ENCODE assay signal across 13 cellular contexts in the genomic region with DNA sequence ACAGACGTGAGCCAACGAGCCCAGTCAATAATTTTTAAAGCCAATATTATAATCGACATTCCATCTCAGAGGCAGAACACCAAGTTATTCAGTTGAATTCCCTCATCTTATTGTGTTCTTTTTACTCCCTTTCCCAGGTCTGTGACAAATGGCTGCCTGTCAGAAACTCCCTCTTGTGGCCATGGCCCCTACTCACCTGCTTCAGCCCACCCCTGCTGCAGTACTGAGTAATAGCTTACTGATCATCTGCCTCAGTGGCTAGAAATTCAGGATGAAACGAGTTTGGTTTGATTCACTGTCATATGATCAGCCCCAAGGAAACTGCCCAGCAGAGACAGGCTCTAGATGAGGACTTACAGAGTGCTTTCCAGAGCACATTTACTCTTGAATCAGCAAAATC. TPM values are rescaled to one million over a fixed set of nuclear protein-coding genes. Genes with fewer than 3 reads are reported as not detected.
DNase-seq lines count a peak whose midpoint lies in the region; ATAC-seq, FAIRE-seq and TF ChIP-seq lines count a peak whose summit lies in the region.
"Not testable (repeated sequence)": the region's sequence is repeated elsewhere in the genome, so short reads cannot be mapped to it uniquely, and the experiment has no call there.
"Had no signal": no experiment of that assay in that cellular context is flagged by ENCODE, and none has a peak within 500 bp of the region (broad histone marks: within the 10 kb centered on the region; RNA-seq: fewer than 3 reads in every experiment).

No MANE protein-coding gene starts in this region.

- BruUV-seq in HepG2 (replicated peaks; lab: Mats Ljungman, UMichigan) = not testable (repeated sequence)

- H3K27me3 Mint-ChIP-seq in GM23338 (ENCODE audit: insufficient read depth, low read depth, poor library complexity) = not testable (repeated sequence)

- intact Hi-C loops in HepG2 (cut with micrococcal nuclease; ENCODE audit: unreplicated experiment) = not testable (repeated sequence)

- not testable (repeated sequence) for TF ChIP-seq CTCF in GM23338 (conservative IDR thresholded peaks at IDR 0.05; ENCODE audit: low read depth in 2 of 2); RWPE2 (IDR thresholded peaks at IDR 0.05; ENCODE audit: poor library complexity, severe bottlenecking); H1 (IDR thresholded peaks at IDR 0.05; ENCODE audit: control extremely low read depth in 1 of 3, insufficient read depth in 1 of 3, low read depth in 1 of 3, low read length in 3 of 3); HepG2 (CRISPR knock-in tag; IDR thresholded peaks at IDR 0.05)

- H3K18ac ChIP-seq in H1 (ENCODE audit: extremely low read depth, low read length) = not testable (repeated sequence)

- H3K23ac ChIP-seq in H1 (ENCODE audit: insufficient read length) = not testable (repeated sequence)

- H3F3A ChIP-seq in GM23338 (replicated peaks; ENCODE audit: low read depth) = not testable (repeated sequence)

- not testable (repeated sequence) for H3K4me3 ChIP-seq in GM23338; RWPE2 (ENCODE audit: severe bottlenecking); H1 (ENCODE audit: extremely low read depth in 1 of 4, insufficient read depth in 2 of 4, low read depth in 3 of 4, low read length in 4 of 4); HepG2 (replicated peaks in 1 of 3; ENCODE audit: insufficient read depth in 1 of 3, low read depth in 2 of 3, low read length in 3 of 3)

- not testable (repeated sequence) for H3K27me3 ChIP-seq in GM23338 (ENCODE audit: insufficient read depth); RWPE2 (ENCODE audit: insufficient read depth, poor library complexity, severe bottlenecking); H1 (replicated peaks in 1 of 4; ENCODE audit: control insufficient read depth in 3 of 4, extremely low read depth in 1 of 4, insufficient read depth in 3 of 4, low read length in 3 of 4); HepG2 (ENCODE audit: control insufficient read depth in 1 of 2, insufficient read depth in 2 of 2, low read length in 2 of 2)

- H2BK5ac ChIP-seq in H1 (ENCODE audit: low read depth, low read length) = not testable (repeated sequence)

- CTCF ChIA-PET in H1 (lab: Charles Lee; ENCODE audit: partially characterized antibody); HepG2 (lab: Yijun Ruan, JAX; ENCODE audit: low intra/inter-chr PET ratio, low total read pairs): not testable (repeated sequence)

- not testable (repeated sequence) for H2BK12ac ChIP-seq in H1 (ENCODE audit: low read depth, low read length)

- H4K20me1 ChIP-seq in GM23338 (replicated peaks; ENCODE audit: insufficient read depth); H1 (replicated peaks in 1 of 2; ENCODE audit: control insufficient read depth in 1 of 2, insufficient read depth in 2 of 2, low read length in 2 of 2); HepG2 (ENCODE audit: insufficient read depth, low read length): not testable (repeated sequence)

- not testable (repeated sequence) for H2AFZ ChIP-seq in GM23338; H1 (ENCODE audit: low read length); HepG2 (ENCODE audit: low read length)

- not testable (repeated sequence) for H3K27ac Mint-ChIP-seq in GM23338

- in situ Hi-C loops in HepG2 (cut with HindIII; ENCODE audit: extremely low pct_ligation_motif_present, low pct_unique_long_range_greater_than_20kb) = not testable (repeated sequence)

- POLR2A ChIA-PET in H1 (lab: Charles Lee; ENCODE audit: partially characterized antibody); HepG2 (lab: Yijun Ruan, JAX): not testable (repeated sequence)

- not testable (repeated sequence) for H3K79me1 ChIP-seq in H1 (ENCODE audit: low read depth, low read length)

- FAIRE-seq in H1 (lab: Jason Lieb, UNC) = peak; percentile 65
- FAIRE-seq in HepG2 (lab: Jason Lieb, UNC) = not testable (repeated sequence)

- not testable (repeated sequence) for H4K91ac ChIP-seq in H1 (replicated peaks; ENCODE audit: insufficient read length, low read length)

- WGBS in H1 (ENCODE audit: extremely low coverage in 1 of 2, insufficient coverage in 1 of 2, insufficient read length in 1 of 2, insufficient replicate concordance in 2 of 2, low coverage in 1 of 2, low lambda C conversion rate in 2 of 2, missing lambda C conversion rate in 1 of 2), 2 experiments = no CpG with 5 or more reads among the region's 4 CpGs
- WGBS in HepG2 (ENCODE audit: low lambda C conversion rate) = no CpG with 5 or more reads among the region's 4 CpGs

- not testable (repeated sequence) for H3K56ac ChIP-seq in H1 (replicated peaks; ENCODE audit: insufficient read length, low read depth, low read length)

- H4K8ac ChIP-seq in H1 (ENCODE audit: extremely low read depth, insufficient read depth, low read length) = not testable (repeated sequence)

- not testable (repeated sequence) for TF ChIP-seq RAD21 in H1 (IDR thresholded peaks at IDR 0.05 in 1 of 2, conservative IDR thresholded peaks at IDR 0.05 in 1 of 2; ENCODE audit: low read depth in 2 of 2, low read length in 2 of 2); HepG2 (CRISPR knock-in tag; IDR thresholded peaks at IDR 0.05)

- TF ChIP-seq POLR2A in H1 (IDR thresholded peaks at IDR 0.05; ENCODE audit: control extremely low read depth in 1 of 2, low read depth in 2 of 2, low read length in 2 of 2); HepG2 (IDR thresholded peaks at IDR 0.05; ENCODE audit: insufficient read depth in 1 of 2, low read depth in 2 of 2, low read length in 2 of 2): not testable (repeated sequence)

- not testable (repeated sequence) for H3K4me2 ChIP-seq in GM23338; H1 (ENCODE audit: insufficient read depth in 1 of 2, low read depth in 2 of 2, low read length in 2 of 2); HepG2 (ENCODE audit: low read depth, low read length)

- H3K79me2 ChIP-seq in GM23338 (replicated peaks; ENCODE audit: insufficient read depth); H1 (ENCODE audit: control insufficient read depth in 1 of 2, insufficient read depth in 2 of 2, low read length in 2 of 2); HepG2 (ENCODE audit: insufficient read depth, low read length): not testable (repeated sequence)

- H3K36me3 Mint-ChIP-seq in GM23338 (ENCODE audit: low read depth) = not testable (repeated sequence)

- not testable (repeated sequence) for H3K9me2 ChIP-seq in GM23338 (ENCODE audit: insufficient read depth)

- H2BK120ac ChIP-seq in H1 (replicated peaks; ENCODE audit: low read depth, low read length) = not testable (repeated sequence)

- not testable (repeated sequence) for H2AK5ac ChIP-seq in H1 (ENCODE audit: low read depth, low read length)

- H3K14ac ChIP-seq in H1 (ENCODE audit: insufficient read length) = not testable (repeated sequence)

- DNase-seq in GM23338 (ENCODE audit: low spot score); RWPE2 (ENCODE audit: low spot score); H1 (ENCODE audit: low read depth in 1 of 2, low spot score in 2 of 2); HepG2 (ENCODE audit: low spot score): not testable (repeated sequence)

- H3K4me3 Mint-ChIP-seq in GM23338 = not testable (repeated sequence)

- H3K4me1 ChIP-seq in GM23338 (ENCODE audit: insufficient read depth); RWPE2 (ENCODE audit: insufficient read depth, poor library complexity, severe bottlenecking); H1 (replicated peaks in 1 of 4; ENCODE audit: control insufficient read depth in 3 of 4, insufficient read depth in 4 of 4, low read length in 3 of 4); HepG2 (ENCODE audit: insufficient read depth, low read length): not testable (repeated sequence)

- not testable (repeated sequence) for H3K9me3 ChIP-seq in RWPE2 (ENCODE audit: severe bottlenecking); H1 (ENCODE audit: insufficient read depth in 2 of 2, low read depth in 1 of 2, low read length in 1 of 2); HepG2 (ENCODE audit: low read length)

- H3K9me3 Mint-ChIP-seq in GM23338 = not testable (repeated sequence)

- not testable (repeated sequence) for H2BK15ac ChIP-seq in H1 (ENCODE audit: low read length)

- H3K4me1 Mint-ChIP-seq in GM23338 = not testable (repeated sequence)

- not testable (repeated sequence) for H2BK20ac ChIP-seq in H1 (ENCODE audit: low read length)

- not testable (repeated sequence) for H3K9ac ChIP-seq in H1 (replicated peaks in 1 of 4; ENCODE audit: extremely low read depth in 1 of 4, low read depth in 3 of 4, low read length in 3 of 4); HepG2 (ENCODE audit: insufficient read depth, low read depth, low read length)

- not testable (repeated sequence) for TF ChIP-seq EP300 in H1 (IDR thresholded peaks at IDR 0.05; ENCODE audit: borderline replicate concordance in 1 of 2, low read depth in 2 of 2, low read length in 2 of 2); HepG2 (IDR thresholded peaks at IDR 0.05; ENCODE audit: low read depth in 2 of 2, low read length in 2 of 2); HepG2 (CRISPR knock-in tag; IDR thresholded peaks at IDR 0.05; ENCODE audit: borderline replicate concordance)

- H3K36me3 ChIP-seq in GM23338 (ENCODE audit: insufficient read depth); RWPE2 (ENCODE audit: low read depth); H1 (ENCODE audit: control insufficient read depth in 2 of 4, insufficient read depth in 4 of 4, low read length in 3 of 4); HepG2 (replicated peaks in 1 of 2; ENCODE audit: control insufficient read depth in 1 of 2, insufficient read depth in 2 of 2, low read length in 2 of 2): not testable (repeated sequence)

- H3K4ac ChIP-seq in H1 (replicated peaks; ENCODE audit: insufficient read length, low read depth, low read length) = not testable (repeated sequence)

- peak; percentile 60; the same call in 2 of the 3 replicates for ATAC-seq in GM23338
- 0 out of 3 replicates have a peak, but pooled peaks have one; percentile 31 for ATAC-seq in RWPE2 (ENCODE audit: low read depth)
- ATAC-seq in HepG2 = peak; percentile 50; the same call in 1 of the 3 replicates

- H4K5ac ChIP-seq in H1 (ENCODE audit: insufficient read length, low read depth, low read length) = not testable (repeated sequence)

- not testable (repeated sequence) for H3K27ac ChIP-seq in GM23338 (ENCODE audit: low read depth); RWPE2 (ENCODE audit: poor library complexity, severe bottlenecking); H1 (ENCODE audit: low read depth, low read length); HepG2 (ENCODE audit: extremely low read length, insufficient read depth, low read length)

- H3K23me2 ChIP-seq in H1 (ENCODE audit: low read depth, low read length) = not testable (repeated sequence)

RNA-seq across cellular contexts. Expression of gene HSFY1, which starts 19.4 kb away (rescaled TPM):
- not detected in 2 replicates for total RNA-seq in GM23338 (2014; rRNA removed; shearing (Covaris generic))
- not detected in 2 replicates for polyA plus RNA-seq in GM23338 (2016; fragmentation: Nextera tagmentation; extraction: Ambion mirVana)
- total RNA-seq in H1 (2021; fragmentation: NEBNext Ultra II Directional; extraction: Animal tissue kit (Norgen Biotek cat#: 25700)) = not detected in 2 replicates
- not detected in 2 replicates for polyA plus RNA-seq in H1 (2011; rRNA removed)
- not detected for polyA plus RNA-seq in H1 (2011; cell fraction: cytosol; rRNA removed)
- polyA plus RNA-seq in H1 (2011; cell fraction: nucleus; rRNA removed) = not detected
- polyA plus RNA-seq in H1 (2012, experiment 1 of 2) = not detected in 4 replicates
- not detected for polyA plus RNA-seq in H1 (2012, experiment 2 of 2)
- not detected for polyA plus RNA-seq in H1 (2013, experiment 1 of 2)
- not detected for polyA plus RNA-seq in H1 (2013, experiment 2 of 2)
- polyA minus RNA-seq in H1 (2011; rRNA and poly(A)+ RNA removed) = not detected in 2 replicates
- not detected for polyA minus RNA-seq in H1 (2011; cell fraction: cytosol; rRNA and poly(A)+ RNA removed)
- not detected for polyA minus RNA-seq in H1 (2011; cell fraction: nucleus; rRNA and poly(A)+ RNA removed)
- not detected in 2 replicates for total RNA-seq in HepG2 (2016; rRNA removed; fragmentation: Illumina TruSeq; extraction: Trizol)
- total RNA-seq in HepG2 (2016; cell fraction: cytosol; rRNA removed; fragmentation: Illumina TruSeq; extraction: Trizol; ENCODE audit: low read depth) = not detected in 2 replicates
- not detected in 2 replicates for total RNA-seq in HepG2 (2016; cell fraction: insoluble cytoplasmic fraction; rRNA removed; fragmentation: Illumina TruSeq; extraction: Trizol)
- not detected in 2 replicates for total RNA-seq in HepG2 (2016; cell fraction: membrane; rRNA removed; fragmentation: Illumina TruSeq; extraction: Trizol)
- not detected in 2 replicates for total RNA-seq in HepG2 (2016; cell fraction: nucleus; rRNA removed; fragmentation: Illumina TruSeq; extraction: Trizol)
- polyA plus RNA-seq in HepG2 (2011; rRNA removed) = not detected in 2 replicates
- polyA plus RNA-seq in HepG2 (2011; cell fraction: cytosol; rRNA removed) = not detected in 2 replicates
- not detected in 2 replicates for polyA plus RNA-seq in HepG2 (2011; cell fraction: nucleus; rRNA removed)
- not detected in 2 replicates for polyA plus RNA-seq in HepG2 (2012)
- not detected in 2 replicates for polyA plus RNA-seq in HepG2 (2016; cell fraction: cytosol; fragmentation: Illumina TruSeq; extraction: Trizol; ENCODE audit: low read depth)
- not detected in 2 replicates for polyA plus RNA-seq in HepG2 (2016; cell fraction: insoluble cytoplasmic fraction; fragmentation: Illumina TruSeq; extraction: Trizol; ENCODE audit: low read depth)
- not detected in 2 replicates for polyA plus RNA-seq in HepG2 (2016; cell fraction: membrane; fragmentation: Illumina TruSeq; extraction: Trizol; ENCODE audit: low read depth)
- not detected in 2 replicates for polyA plus RNA-seq in HepG2 (2016; cell fraction: nucleus; fragmentation: Illumina TruSeq; extraction: Trizol; ENCODE audit: insufficient read depth, low read depth)
- not detected in 2 replicates for polyA minus RNA-seq in HepG2 (2011; rRNA and poly(A)+ RNA removed; ENCODE audit: low replicate concordance)
- polyA minus RNA-seq in HepG2 (2011; cell fraction: cytosol; rRNA and poly(A)+ RNA removed) = not detected in 2 replicates
- not detected in 2 replicates for polyA minus RNA-seq in HepG2 (2011; cell fraction: nucleus; rRNA and poly(A)+ RNA removed)
- total RNA-seq: A673; CD4-positive, alpha-beta memory T cell; CD4-positive, CD25-positive, alpha-beta regulatory T cell; CD8-positive, alpha-beta memory T cell; Daoy; G401; GM12878 had no signal
- polyA plus RNA-seq: AG04450; CD14-positive monocyte; CD4-positive, alpha-beta memory T cell; CD4-positive, CD25-positive, alpha-beta regulatory T cell; CD8-positive, alpha-beta memory T cell; GM12878 had no signal
